In genomic region chr20:41222703-41223102, GRCh38 we compare ENCODE assay signal across 17 cellular contexts.
DNase-seq lines count a peak whose midpoint lies in the region; ATAC-seq and TF ChIP-seq lines count a peak whose summit lies in the region.
"Had no signal": no experiment of that assay in that cellular context is flagged by ENCODE, and none has a peak within 500 bp of the region (broad histone marks: within the 10 kb centered on the region; RNA-seq: fewer than 3 reads in every experiment).

No MANE protein-coding gene starts in this region.

- ATAC-seq in GM18498 (IDR thresholded peaks at IDR 0.05; ENCODE audit: unreplicated experiment) = no peak
- ATAC-seq in HG03045 (IDR thresholded peaks at IDR 0.05; ENCODE audit: unreplicated experiment) = no peak
- ATAC-seq: activated CD8-positive, alpha-beta memory T cell treated with anti-CD3 and anti-CD28 coated beads, Interleukin-2, amount 10 ng/mL, durations not matched to agents 7 days and 5 days had no signal

- H3K79me2 ChIP-seq in osteoblast (ENCODE audit: insufficient read depth, low read length) = peaks cover 59% of the 10 kb centered on the region

- TF ChIP-seq EP300 in transverse colon (IDR thresholded peaks at IDR 0.05; ENCODE audit: low read depth) = no peak

- no peak overlapping the region for H3K4me3 ChIP-seq in breast epithelium
- no peak overlapping the region for H3K4me3 ChIP-seq in fibroblast of the aortic adventitia (ENCODE audit: low read depth, low read length)
- no peak overlapping the region for H3K4me3 ChIP-seq in osteoblast (ENCODE audit: insufficient read depth, low read length)
- H3K4me3 ChIP-seq in transverse colon = no peak overlapping the region
- H3K4me3 ChIP-seq: BLaER1 treated with 17β-estradiol and CSF1 and Interleukin-3, amounts not matched to agents 10 nM and 100 nM; upper lobe of left lung had no signal

- H3K4me1 Mint-ChIP-seq in MCF 10A (ENCODE audit: insufficient read depth, unreplicated experiment) = peaks cover 10% of the 10 kb centered on the region
- H3K4me1 Mint-ChIP-seq: activated CD8-positive, alpha-beta memory T cell treated with anti-CD3 and anti-CD28 coated beads, Interleukin-2, amount 10 ng/mL, durations not matched to agents 7 days and 5 days had no signal

- CTCF ChIA-PET in MCF 10A (lab: Yijun Ruan, JAX) = interaction anchor here (0.7 to 6.8 kb wide), 6 partner anchors 11 to 117 kb away, joined by 4 to 44 read pairs (median 14); partner anchors contain the start of gene LPIN3

- intact Hi-C loops in breast epithelium (cut with DNase I; ENCODE audit: low total_unique reads) = no loop called here
- intact Hi-C loops in MCF 10A (cut with micrococcal nuclease) = no loop called here
- intact Hi-C loops in transverse colon (cut with DNase I; ENCODE audit: low total_unique reads) = no loop called here

- H3K36me3 Mint-ChIP-seq in MCF 10A (ENCODE audit: insufficient read depth, unreplicated experiment) = peaks cover 8% of the 10 kb centered on the region
- H3K36me3 Mint-ChIP-seq: activated CD8-positive, alpha-beta memory T cell treated with anti-CD3 and anti-CD28 coated beads, Interleukin-2, amount 10 ng/mL, durations not matched to agents 7 days and 5 days had no signal

- peaks cover 0 to 3% of the 10 kb centered on the region in 2 donors for H3K4me1 ChIP-seq in breast epithelium
- peaks cover 10% of the 10 kb centered on the region for H3K4me1 ChIP-seq in osteoblast (ENCODE audit: insufficient read depth, low read length)
- peaks cover 0 to 11% (median 0%) of the 10 kb centered on the region in 4 donors for H3K4me1 ChIP-seq in transverse colon

- POLR2A ChIA-PET in MCF 10A (lab: Yijun Ruan, JAX) = interaction anchor here (1.5 to 1.9 kb wide), 6 partner anchors 8 to 94 kb away, joined by 3 to 10 read pairs (median 6); partner anchors contain the start of gene ZHX3

- H3K27ac ChIP-seq in breast epithelium (peak overlapping the region; percentile 83 to 87), osteoblast (ENCODE audit: low read depth, low read length) (peak overlapping the region; percentile 26), transverse colon (peak overlapping the region in 3 of 4 donors; percentile 20 to 50 (median 37))
- H3K27ac ChIP-seq: 22Rv1; BLaER1 treated with 17β-estradiol and CSF1 and Interleukin-3, amounts not matched to agents 10 nM and 100 nM; KMS-11; upper lobe of left lung had no signal

- TF ChIP-seq POLR2A in breast epithelium (IDR thresholded peaks at IDR 0.05) (no peak), transverse colon (IDR thresholded peaks at IDR 0.05) (no peak)

- H3K4me3 Mint-ChIP-seq in MCF 10A (ENCODE audit: unreplicated experiment) = no peak overlapping the region
- H3K4me3 Mint-ChIP-seq: activated CD8-positive, alpha-beta memory T cell treated with anti-CD3 and anti-CD28 coated beads, Interleukin-2, amount 10 ng/mL, durations not matched to agents 7 days and 5 days had no signal

- H3K4me2 ChIP-seq in osteoblast (ENCODE audit: insufficient read depth, low read length) = no peak overlapping the region
- H3K4me2 ChIP-seq: BLaER1 treated with 17β-estradiol and CSF1 and Interleukin-3, amounts not matched to agents 10 nM and 100 nM; KMS-11 had no signal

- peaks cover 7% of the 10 kb centered on the region for H4K20me1 ChIP-seq in osteoblast (ENCODE audit: insufficient read depth, low read length)
- H4K20me1 ChIP-seq: BLaER1 treated with 17β-estradiol and CSF1 and Interleukin-3, amounts not matched to agents 10 nM and 100 nM had no signal

- no peak for TF ChIP-seq CTCF in breast epithelium (IDR thresholded peaks at IDR 0.05)
- TF ChIP-seq CTCF in MCF 10A (IDR thresholded peaks at IDR 0.05; ENCODE audit: unreplicated experiment) = no peak
- TF ChIP-seq CTCF in fibroblast of the aortic adventitia (IDR thresholded peaks at IDR 0.05; ENCODE audit: insufficient read depth, low read length) = no peak
- no peak for TF ChIP-seq CTCF in osteoblast (IDR thresholded peaks at IDR 0.05; ENCODE audit: extremely low read depth, low read depth, low read length)
- TF ChIP-seq CTCF in transverse colon (IDR thresholded peaks at IDR 0.05) = no peak

- H3K9me3 Mint-ChIP-seq in MCF 10A (ENCODE audit: unreplicated experiment) = peaks cover 7% of the 10 kb centered on the region

- H3K27me3 ChIP-seq in breast epithelium (no peaks in the 10 kb centered on the region), osteoblast (ENCODE audit: insufficient read depth, low read length) (no peaks in the 10 kb centered on the region), transverse colon (no peaks in the 10 kb centered on the region)
- H3K27me3 ChIP-seq: BLaER1 treated with 17β-estradiol and CSF1 and Interleukin-3, amounts not matched to agents 10 nM and 100 nM; upper lobe of left lung had no signal

- H3K27me3 Mint-ChIP-seq in MCF 10A (ENCODE audit: insufficient read depth, unreplicated experiment) = no peaks in the 10 kb centered on the region
- H3K27me3 Mint-ChIP-seq: activated CD8-positive, alpha-beta memory T cell treated with anti-CD3 and anti-CD28 coated beads, Interleukin-2, amount 10 ng/mL, durations not matched to agents 7 days and 5 days had no signal

- no peaks in the 10 kb centered on the region for H3K36me3 ChIP-seq in breast epithelium
- no peaks in the 10 kb centered on the region for H3K36me3 ChIP-seq in osteoblast (ENCODE audit: insufficient read depth, low read length)
- no peaks in the 10 kb centered on the region for H3K36me3 ChIP-seq in transverse colon
- H3K36me3 ChIP-seq: upper lobe of left lung had no signal

- in situ Hi-C loops in transverse colon (cut with MboI; ENCODE audit: low pct_ligation_motif_present in 1 of 4, low pct_unique_long_range_greater_than_20kb in 1 of 4, low sequenced_read_pairs in 3 of 4) = loop anchor here in 1 of 4 donors (10.0 kb wide), 1 partner anchor 48 kb away; no protein-coding TSS in a partner anchor

- no peak overlapping the region for H2AFZ ChIP-seq in osteoblast (ENCODE audit: low read length)

- no peaks in the 10 kb centered on the region for H3K9me3 ChIP-seq in breast epithelium
- H3K9me3 ChIP-seq in osteoblast (ENCODE audit: low read depth, low read length) = no peaks in the 10 kb centered on the region
- no peaks in the 10 kb centered on the region for H3K9me3 ChIP-seq in transverse colon
- H3K9me3 ChIP-seq: BLaER1 treated with 17β-estradiol and CSF1 and Interleukin-3, amounts not matched to agents 10 nM and 100 nM; upper lobe of left lung had no signal

- no TSS peak for BruUV-seq in MCF 10A (replicated peaks; lab: Mats Ljungman, UMichigan)

- DNase-seq in breast epithelium (ENCODE audit: low spot score in 2 of 2) (no peak), MCF 10A (ENCODE audit: unreplicated experiment) (no peak), fibroblast of the aortic adventitia (ENCODE audit: low read depth) (peak; percentile 46), osteoblast (ENCODE audit: insufficient read length, low spot score, missing footprints) (no peak), transverse colon (no peak), SKM-1 treated with dmso at 0.1 percent for 144 hours (lab: John Stamatoyannopoulos, UW; ENCODE audit: unreplicated experiment) (no peak)
- DNase-seq: activated CD8-positive, alpha-beta memory T cell treated with anti-CD3 and anti-CD28 coated beads, Interleukin-2, amount 10 ng/mL, durations not matched to agents 7 days and 5 days; NCI-H1092; NCI-H69; OCI-M1; T-helper 9 cell; upper lobe of left lung had no signal

- H3K27ac Mint-ChIP-seq in MCF 10A (ENCODE audit: low read depth, unreplicated experiment) = no peak overlapping the region
- H3K27ac Mint-ChIP-seq: activated CD8-positive, alpha-beta memory T cell treated with anti-CD3 and anti-CD28 coated beads, Interleukin-2, amount 10 ng/mL, durations not matched to agents 7 days and 5 days had no signal

Comparison
In these comparisons a context has a peak if more than half of its experiments do, and no peak if none do; other contexts are left out.
1. H3K27ac ChIP-seq: peak in every context shown above with its lines; median percentile 85 in breast epithelium; 37 in transverse colon; 26 in osteoblast.